In genomic region chr7:154672659-154673415, GRCh38 we compare ENCODE assay signal across 13 cellular contexts.
"Had no signal": no experiment of that assay in that cellular context is flagged by ENCODE, and none has a peak within 500 bp of the region (broad histone marks: within the 10 kb centered on the region; RNA-seq: fewer than 3 reads in every experiment).

No MANE protein-coding gene starts in this region.

- H3K4me3 ChIP-seq: pancreas, suprapubic skin had no signal

- FAIRE-seq: pancreas, TTC549, urothelium cell line had no signal

- DNase-seq: activated effector memory CD4-positive, alpha-beta T cell treated with anti-CD3 and anti-CD28 coated beads, Interleukin-2, amount 50 U/mL, for 16 hours; activated T-cell treated with anti-CD3 and anti-CD28 coated beads, Interleukin-2, amount 50 U/mL, for 1 hour; brain microvascular endothelial cell; endodermal cell; glutamatergic neuron; naive B cell; pancreas; stimulated activated CD4-positive, alpha-beta T cell treated with anti-CD3 and anti-CD28 coated beads, Interleukin-4, amount 100 ng/mL, for 1 hour; stimulated activated CD8-positive, alpha-beta memory T cell treated with anti-CD3 and anti-CD28 coated beads, Interleukin-4, amount 100 ng/mL, for 48 hours; stimulated activated naive CD8-positive, alpha-beta T cell treated with anti-CD3 and anti-CD28 coated beads, Interleukin-15, Interleukin-2, amounts not matched to agents 100 U/mL and 50 U/mL, for 24 hours had no signal

- H3K9me3 ChIP-seq: pancreas had no signal

- H3K36me3 ChIP-seq: brain microvascular endothelial cell, pancreas, suprapubic skin had no signal

- H3K4me1 ChIP-seq: pancreas, suprapubic skin had no signal

- ATAC-seq: stimulated activated naive CD8-positive, alpha-beta T cell treated with anti-CD3 and anti-CD28 coated beads, Interleukin-15, Interleukin-2, amounts not matched to agents 100 U/mL and 50 U/mL, for 24 hours had no signal

- H3K27me3 ChIP-seq: brain microvascular endothelial cell, pancreas, suprapubic skin had no signal

- H3K27ac ChIP-seq: brain microvascular endothelial cell, pancreas, suprapubic skin had no signal
